In the genomic region with DNA sequence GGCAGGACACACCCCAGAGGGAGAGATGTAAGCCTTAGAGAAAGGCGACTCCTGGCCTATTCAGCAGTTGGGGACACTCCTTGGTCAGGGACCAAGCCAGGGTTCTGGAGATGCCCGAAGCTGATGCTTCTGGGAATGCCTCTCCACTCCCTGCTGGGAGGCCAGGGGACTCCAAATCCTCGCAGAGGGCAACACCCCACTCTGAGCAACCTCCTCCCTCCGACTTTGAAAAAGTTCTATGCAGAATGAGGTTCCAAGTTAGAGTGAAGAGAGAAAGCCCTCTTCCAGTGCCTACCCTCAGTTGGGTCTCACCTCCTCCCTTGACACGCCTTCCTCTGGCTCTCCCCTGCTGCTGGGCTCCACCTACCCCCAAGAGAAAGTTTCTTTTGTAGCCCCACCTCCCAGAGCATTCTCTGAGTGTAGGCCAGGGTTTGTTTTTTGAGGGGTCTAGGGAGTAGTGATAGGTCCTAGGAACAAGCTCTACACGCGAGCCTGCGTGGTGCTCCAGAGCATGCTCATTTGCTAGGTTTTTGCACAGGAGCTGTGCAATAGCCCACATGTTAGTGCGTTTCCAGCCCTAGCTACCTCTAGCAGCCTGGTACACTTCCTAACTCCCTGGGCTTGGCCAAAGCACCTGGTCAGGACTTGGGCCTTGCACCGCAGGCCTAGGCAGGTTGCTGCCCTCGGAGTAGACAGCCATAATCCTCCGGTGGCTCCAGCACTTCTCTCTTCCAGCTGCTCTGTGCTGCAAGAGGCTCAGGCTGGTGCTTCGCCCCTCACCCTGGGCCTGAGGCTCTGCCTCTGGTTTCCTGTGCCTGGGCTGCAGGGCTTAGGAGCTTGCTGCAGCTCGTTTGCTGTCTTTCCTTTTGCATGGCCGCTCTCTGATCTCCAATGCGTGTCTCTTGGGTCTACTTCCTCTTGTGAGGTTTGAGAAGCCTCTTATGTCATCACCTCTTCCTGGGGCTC, we compare ENCODE assay signal across 10 cellular contexts. TPM values are rescaled to one million over a fixed set of nuclear protein-coding genes. Genes with fewer than 3 reads are reported as not detected.
DNase-seq lines count a peak whose midpoint lies in the region; ATAC-seq, FAIRE-seq and TF ChIP-seq lines count a peak whose summit lies in the region.
"Had no signal": no experiment of that assay in that cellular context is flagged by ENCODE, and none has a peak within 500 bp of the region (broad histone marks: within the 10 kb centered on the region; RNA-seq: fewer than 3 reads in every experiment).

No MANE protein-coding gene starts in this region.

- no peak overlapping the region for H3K4me3 Mint-ChIP-seq in activated CD4-positive, alpha-beta memory T cell treated with anti-CD3 and anti-CD28 coated beads for 36 hours

- H3K27ac ChIP-seq in left lung = peak overlapping the region in 1 of 2 donors; percentile 89
- H3K27ac ChIP-seq: esophagus muscularis mucosa had no signal

- H3K4me1 Mint-ChIP-seq in activated CD4-positive, alpha-beta memory T cell treated with anti-CD3 and anti-CD28 coated beads for 36 hours (ENCODE audit: low read depth) = peaks cover 38% of the 10 kb centered on the region

- peak overlapping the region; percentile 58 for H3K27ac Mint-ChIP-seq in activated CD4-positive, alpha-beta memory T cell treated with anti-CD3 and anti-CD28 coated beads for 36 hours

- H3K4me1 ChIP-seq in left lung = peaks cover 18 to 58% of the 10 kb centered on the region in 2 donors

- no peaks in the 10 kb centered on the region for H3K9me3 ChIP-seq in left lung
- H3K9me3 ChIP-seq: esophagus muscularis mucosa had no signal

- ATAC-seq in left lung (peak; percentile 4), HG03432 (IDR thresholded peaks at IDR 0.05; ENCODE audit: unreplicated experiment) (no peak)

- H3K36me3 Mint-ChIP-seq in activated CD4-positive, alpha-beta memory T cell treated with anti-CD3 and anti-CD28 coated beads for 36 hours = no peaks in the 10 kb centered on the region

- H3K4me3 ChIP-seq in left lung = peak overlapping the region in 1 of 2 donors; percentile 22
- H3K4me3 ChIP-seq: esophagus muscularis mucosa had no signal

- TF ChIP-seq CTCF in left lung (IDR thresholded peaks at IDR 0.05) = no peak

- peaks cover 2% of the 10 kb centered on the region for H3K27me3 Mint-ChIP-seq in activated CD4-positive, alpha-beta memory T cell treated with anti-CD3 and anti-CD28 coated beads for 36 hours

- CTCF ChIA-PET in activated CD4-positive, alpha-beta memory T cell treated with anti-CD3 and anti-CD28 coated beads for 36 hours (lab: Charles Lee) = interaction anchor here (0.6 to 4.1 kb wide), 21 partner anchors 8 to 273 kb away, joined by 3 to 223 read pairs (median 14); partner anchors contain the start of genes C14orf119, PABPN1, PPP1R3E and SLC7A8

- intact Hi-C loops in activated CD4-positive, alpha-beta memory T cell treated with anti-CD3 and anti-CD28 coated beads for 36 hours (cut with micrococcal nuclease) = loop anchor here (1.0 kb wide), 3 partner anchors 64 to 180 kb away; partner anchors contain the start of gene SLC7A8
- intact Hi-C loops in left lung (cut with DNase I) = loop anchor here (5.0 to 10.0 kb wide), 2 partner anchors 65 to 68 kb away; partner anchors contain the start of gene SLC7A8 (in 1 of the 2)

- FAIRE-seq in HTR-8/SVneo (lab: Jason Lieb, UNC) = no peak

- peak; percentile 69 for DNase-seq in CD1c-positive myeloid dendritic cell (ENCODE audit: extremely low spot score)
- peak; percentile 51 for DNase-seq in KG1 (lab: John Stamatoyannopoulos, UW)
- DNase-seq in activated CD4-positive, alpha-beta memory T cell treated with anti-CD3 and anti-CD28 coated beads for 36 hours = peak; percentile 35
- no peak for DNase-seq in left lung
- no peak for DNase-seq in D341Med (ENCODE audit: low spot score)
- no peak for DNase-seq in HTR-8/SVneo (ENCODE audit: insufficient read length, low spot score)
- DNase-seq in HK-2 (ENCODE audit: unreplicated experiment) = no peak
- DNase-seq: Calu3 had no signal

- no peaks in the 10 kb centered on the region for H3K9me3 Mint-ChIP-seq in activated CD4-positive, alpha-beta memory T cell treated with anti-CD3 and anti-CD28 coated beads for 36 hours

- H3K36me3 ChIP-seq in left lung = no peaks in the 10 kb centered on the region
- H3K36me3 ChIP-seq: esophagus muscularis mucosa had no signal

- POLR2A ChIA-PET in activated CD4-positive, alpha-beta memory T cell treated with anti-CD3 and anti-CD28 coated beads for 36 hours (lab: Charles Lee) = interaction anchor here (1.6 kb wide), 1 partner anchor 25 kb away, joined by 8 read pairs; the partner anchor contains the start of genes ACIN1 and C14orf119

- H3K27me3 ChIP-seq in left lung = no peaks in the 10 kb centered on the region

RNA-seq across cellular contexts. Expression of gene CEBPE, which starts 0.6 kb away (rescaled TPM):
- under 1 TPM; 0.19 to 0.34 TPM for total RNA-seq in activated CD4-positive, alpha-beta memory T cell treated with anti-CD3 and anti-CD28 coated beads for 36 hours
- 1 to 10 TPM in 1 of 2 donors, under 1 TPM in 1; 0.26 to 1.0 TPM for total RNA-seq in left lung
- total RNA-seq: Calu3 had no signal

RNA-seq across cellular contexts. Expression of gene CIROP, which starts 14.9 kb away (rescaled TPM):
- total RNA-seq in activated CD4-positive, alpha-beta memory T cell treated with anti-CD3 and anti-CD28 coated beads for 36 hours = not detected
- total RNA-seq in left lung = not detected
- total RNA-seq: Calu3 had no signal

RNA-seq across cellular contexts. Expression of gene C14orf119, which starts 24.3 kb away (rescaled TPM):
- 10 to 100 TPM; 58.0 to 62.8 TPM for total RNA-seq in activated CD4-positive, alpha-beta memory T cell treated with anti-CD3 and anti-CD28 coated beads for 36 hours
- total RNA-seq in left lung = 10 to 100 TPM; 52.6 to 67.6 TPM

RNA-seq across cellular contexts. Expression of gene ACIN1, which starts 24.7 kb away (rescaled TPM):
- total RNA-seq in activated CD4-positive, alpha-beta memory T cell treated with anti-CD3 and anti-CD28 coated beads for 36 hours = 100 to 1,000 TPM; 148 to 157 TPM
- total RNA-seq in left lung = 100 to 1,000 TPM; 137 to 159 TPM

Comparison
In these comparisons a context has a peak if more than half of its experiments do, and no peak if none do; other contexts are left out.
1. DNase-seq: peak in CD1c-positive myeloid dendritic cell (single experiment), KG1 (single experiment) and activated CD4-positive, alpha-beta memory T cell treated with anti-CD3 and anti-CD28 coated beads for 36 hours (single experiment); none in left lung (0 of 2), D341Med (single experiment), HTR-8/SVneo (single experiment) and HK-2 (single experiment).